21 cellular contexts compared by ENCODE assay signal in the genomic region with DNA sequence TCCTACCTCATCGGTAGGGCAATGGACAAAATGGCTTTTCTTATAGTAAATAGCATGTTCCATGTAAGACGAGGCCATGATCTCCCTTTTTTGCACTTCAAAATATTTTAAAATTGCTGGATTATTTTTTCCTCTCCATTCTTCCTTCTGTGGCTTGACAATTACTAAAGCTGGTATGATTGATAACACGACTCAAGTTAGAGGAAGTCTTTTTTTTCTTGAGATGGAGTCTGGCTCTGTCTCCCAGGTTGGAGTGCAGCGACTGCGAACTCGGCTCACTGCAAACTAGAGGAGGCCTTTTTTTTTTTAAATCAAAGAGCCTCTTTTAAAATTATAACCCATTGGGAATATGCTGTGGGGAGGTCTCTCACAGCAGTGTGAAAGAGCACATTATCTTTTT.
DNase-seq lines count a peak whose midpoint lies in the region; ATAC-seq and TF ChIP-seq lines count a peak whose summit lies in the region.
"Had no signal": no experiment of that assay in that cellular context is flagged by ENCODE, and none has a peak within 500 bp of the region (broad histone marks: within the 10 kb centered on the region; RNA-seq: fewer than 3 reads in every experiment).

No MANE protein-coding gene starts in this region.

- peaks cover 32% of the 10 kb centered on the region for H3F3A ChIP-seq in MM.1S (ENCODE audit: insufficient read depth, low read length)

- H3K36me3 ChIP-seq in MM.1S (replicated peaks; ENCODE audit: insufficient read depth, low read length) (no peaks in the 10 kb centered on the region), WERI-Rb-1 (no peaks in the 10 kb centered on the region)

- intact Hi-C loops in head of caudate nucleus (cut with DNase I), result no loop called here

- H3K27me3 Mint-ChIP-seq in T-helper 17 cell, result no peaks in the 10 kb centered on the region
- no peaks in the 10 kb centered on the region for H3K27me3 Mint-ChIP-seq in memory B cell
- no peaks in the 10 kb centered on the region for H3K27me3 Mint-ChIP-seq in stimulated activated naive B cell treated with anti-CD40 and anti-IgM and Interleukin-4, amounts not matched to agents 10 μg/mL and 1 μg/mL and 100 μg/mL, for 72 hours
- H3K27me3 Mint-ChIP-seq: activated naive CD4-positive, alpha-beta T cell treated with anti-CD3 and anti-CD28 coated beads, Interleukin-2, amount 10 ng/mL, durations not matched to agents 7 days and 5 days had no signal

- H3K27ac Mint-ChIP-seq in T-helper 17 cell (peak overlapping the region; percentile 16), memory B cell (peak overlapping the region; percentile 85)
- peak overlapping the region; percentile 11 for H3K27ac Mint-ChIP-seq in stimulated activated naive B cell treated with anti-CD40 and anti-IgM and Interleukin-4, amounts not matched to agents 10 μg/mL and 1 μg/mL and 100 μg/mL, for 72 hours

- ATAC-seq in T-helper 17 cell (no peak), memory B cell (ENCODE audit: low read depth) (no peak), GM21515 (IDR thresholded peaks at IDR 0.05; ENCODE audit: unreplicated experiment) (no peak)
- ATAC-seq in stimulated activated naive B cell treated with anti-CD40 and anti-IgM and Interleukin-4, amounts not matched to agents 10 μg/mL and 1 μg/mL and 100 μg/mL, for 72 hours (replicated peaks), result peak; percentile 45 to 46

- H3K9me3 ChIP-seq in MM.1S (replicated peaks; ENCODE audit: insufficient read depth, low read length), result no peaks in the 10 kb centered on the region
- no peaks in the 10 kb centered on the region for H3K9me3 ChIP-seq in T-helper 17 cell (ENCODE audit: control insufficient read depth, low read length, poor library complexity, severe bottlenecking)
- no peaks in the 10 kb centered on the region for H3K9me3 ChIP-seq in WERI-Rb-1 (ENCODE audit: severe bottlenecking)

- H3K4me3 Mint-ChIP-seq in T-helper 17 cell (no peak overlapping the region), memory B cell (peak overlapping the region; percentile 57)
- H3K4me3 Mint-ChIP-seq in stimulated activated naive B cell treated with anti-CD40 and anti-IgM and Interleukin-4, amounts not matched to agents 10 μg/mL and 1 μg/mL and 100 μg/mL, for 72 hours, result peak overlapping the region; percentile 7 to 31
- H3K4me3 Mint-ChIP-seq: activated naive CD4-positive, alpha-beta T cell treated with anti-CD3 and anti-CD28 coated beads, Interleukin-2, amount 10 ng/mL, durations not matched to agents 7 days and 5 days had no signal

- no peaks in the 10 kb centered on the region for H3K9me3 Mint-ChIP-seq in memory B cell
- H3K9me3 Mint-ChIP-seq in stimulated activated naive B cell treated with anti-CD40 and anti-IgM and Interleukin-4, amounts not matched to agents 10 μg/mL and 1 μg/mL and 100 μg/mL, for 72 hours, result peaks cover 0 to 3% of the 10 kb centered on the region in 2 donors

- H3K9ac ChIP-seq in MM.1S (ENCODE audit: low read length), result no peak overlapping the region
- H3K9ac ChIP-seq: GM23248 had no signal

- H3K4me2 ChIP-seq in MM.1S (ENCODE audit: low read depth, low read length), result peak overlapping the region; percentile 59; the same call in 1 of the 2 replicates

- H3K79me2 ChIP-seq in MM.1S (ENCODE audit: low read length), result no peaks in the 10 kb centered on the region

- H3K4me3 ChIP-seq in MM.1S (ENCODE audit: low read length) (no peak overlapping the region), WERI-Rb-1 (ENCODE audit: low read depth, low read length) (no peak overlapping the region)
- H3K4me3 ChIP-seq: GM23248, skin epidermis had no signal

- H4K20me1 ChIP-seq in MM.1S (ENCODE audit: insufficient read depth, low read length), result no peaks in the 10 kb centered on the region

- H3K27ac ChIP-seq in MM.1S (ENCODE audit: low read length) (peak overlapping the region; percentile 61; the same call in 1 of the 2 replicates), WERI-Rb-1 (no peak overlapping the region)
- H3K27ac ChIP-seq: GM23248 had no signal

- H3K36me3 Mint-ChIP-seq in T-helper 17 cell (ENCODE audit: low read depth) (no peaks in the 10 kb centered on the region), memory B cell (peaks cover 1% of the 10 kb centered on the region)
- peaks cover 3 to 4% of the 10 kb centered on the region in 2 donors for H3K36me3 Mint-ChIP-seq in stimulated activated naive B cell treated with anti-CD40 and anti-IgM and Interleukin-4, amounts not matched to agents 10 μg/mL and 1 μg/mL and 100 μg/mL, for 72 hours

- H2AFZ ChIP-seq in MM.1S (ENCODE audit: low read length), result no peak overlapping the region
- H2AFZ ChIP-seq: GM23248 had no signal

- no peaks in the 10 kb centered on the region for H3K27me3 ChIP-seq in MM.1S (replicated peaks; ENCODE audit: insufficient read depth, low read length)
- no peaks in the 10 kb centered on the region for H3K27me3 ChIP-seq in WERI-Rb-1 (ENCODE audit: insufficient read depth, low read depth, severe bottlenecking)

- no peaks in the 10 kb centered on the region for H3K9me2 ChIP-seq in MM.1S (replicated peaks; ENCODE audit: insufficient read depth, low read length)

- no peak for TF ChIP-seq CTCF in MM.1S (IDR thresholded peaks at IDR 0.05; ENCODE audit: low read length)
- TF ChIP-seq CTCF in WERI-Rb-1 (IDR thresholded peaks at IDR 0.05; ENCODE audit: low read depth, low read length), result no peak

- H3K4me1 Mint-ChIP-seq in T-helper 17 cell, result peaks cover 18% of the 10 kb centered on the region
- H3K4me1 Mint-ChIP-seq in memory B cell, result peaks cover 42% of the 10 kb centered on the region
- peaks cover 37 to 84% of the 10 kb centered on the region in 2 donors for H3K4me1 Mint-ChIP-seq in stimulated activated naive B cell treated with anti-CD40 and anti-IgM and Interleukin-4, amounts not matched to agents 10 μg/mL and 1 μg/mL and 100 μg/mL, for 72 hours

- H3K4me1 ChIP-seq in MM.1S (ENCODE audit: low read length), result peaks cover 49% of the 10 kb centered on the region

- DNase-seq in MM.1S (no peak), T-helper 17 cell (no peak), memory B cell (ENCODE audit: low spot score in 2 of 2) (no peak), WERI-Rb-1 (no peak), head of caudate nucleus (no peak)
- no peak for DNase-seq in stimulated activated naive B cell treated with anti-CD40 and anti-IgM and Interleukin-4, amounts not matched to agents 10 μg/mL and 1 μg/mL and 100 μg/mL, for 72 hours
- DNase-seq: activated CD4-positive, alpha-beta T cell treated with anti-CD3 and anti-CD28 coated beads for 1 hour; activated naive CD4-positive, alpha-beta T cell treated with anti-CD3 and anti-CD28 coated beads, Interleukin-2, amount 10 ng/mL, durations not matched to agents 7 days and 5 days; activated T-cell treated with anti-CD3 and anti-CD28 coated beads, Interleukin-2, amount 50 U/mL, for 48 hours; anterior cingulate cortex; DMS79; glutamatergic neuron; GM23248; NCI-H1417 treated with DMSO at 0.1 percent for 48 hours; NCI-H446 treated with DMSO at 0.1 percent for 48 hours; RPMI8226; stimulated activated CD4-positive, alpha-beta T cell treated with anti-CD3 and anti-CD28 coated beads, Interleukin-2, amount 100 ng/mL, for 24 hours; stimulated activated naive CD4-positive, alpha-beta T cell; T-helper 9 cell had no signal

Comparison
In these comparisons a context has a peak if more than half of its experiments do, and no peak if none do; other contexts are left out.
1. ATAC-seq: peak in stimulated activated naive B cell treated with anti-CD40 and anti-IgM and Interleukin-4, amounts not matched to agents 10 μg/mL and 1 μg/mL and 100 μg/mL, for 72 hours (2 of 2); none in T-helper 17 cell (single experiment), memory B cell (single experiment) and GM21515 (single experiment).
2. H3K27ac Mint-ChIP-seq: peak in every context shown above with its lines; median percentile 85 in memory B cell; 16 in T-helper 17 cell; 11 in stimulated activated naive B cell treated with anti-CD40 and anti-IgM and Interleukin-4, amounts not matched to agents 10 μg/mL and 1 μg/mL and 100 μg/mL, for 72 hours.